27 cellular contexts compared by ENCODE assay signal in the genomic region with DNA sequence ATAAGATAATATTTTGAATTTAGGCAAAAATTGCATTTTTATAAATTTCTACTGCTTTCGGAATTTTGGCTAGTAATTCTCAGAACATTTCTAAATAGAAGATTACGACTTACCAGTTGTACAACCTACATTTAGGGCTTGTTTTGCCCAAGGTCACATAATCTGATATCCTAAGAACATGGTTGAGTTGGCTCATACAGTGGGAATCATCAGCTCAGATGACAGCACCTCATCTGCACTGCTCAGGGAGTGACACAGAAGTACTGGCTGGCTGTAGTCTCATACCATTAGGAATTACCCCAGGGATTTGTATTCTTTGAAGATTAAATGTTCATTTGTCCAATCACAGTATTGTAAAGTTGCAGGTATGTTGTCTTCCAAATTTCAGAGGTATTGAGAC.
"Had no signal": no experiment of that assay in that cellular context is flagged by ENCODE, and none has a peak within 500 bp of the region (broad histone marks: within the 10 kb centered on the region; RNA-seq: fewer than 3 reads in every experiment).

No MANE protein-coding gene starts in this region.

- H3K27ac ChIP-seq: colonic mucosa, epithelial cell of prostate, WERI-Rb-1 had no signal

- H3K4me3 ChIP-seq: colonic mucosa had no signal

- H3K4me1 ChIP-seq: colonic mucosa had no signal

- H3K36me3 ChIP-seq: colonic mucosa, WERI-Rb-1 had no signal

- H3K27me3 Mint-ChIP-seq: activated B cell treated with CpG ODN at 0.5 μM for 24 hours; activated CD8-positive, alpha-beta T cell treated with anti-CD3 and anti-CD28 coated beads for 36 hours; activated naive CD8-positive, alpha-beta T cell; activated T-helper 17 cell treated with anti-CD3 and anti-CD28 coated beads, Interleukin-2, amount 50 U/mL, for 72 hours; T-helper 17 cell had no signal

- H3K4me3 Mint-ChIP-seq: activated B cell treated with CpG ODN at 0.5 μM for 24 hours; activated CD8-positive, alpha-beta T cell treated with anti-CD3 and anti-CD28 coated beads for 36 hours; activated naive CD8-positive, alpha-beta T cell; activated T-cell treated with anti-CD3 and anti-CD28 coated beads, Interleukin-2, amount 50 U/mL, for 4 hours; activated T-helper 17 cell treated with anti-CD3 and anti-CD28 coated beads, Interleukin-2, amount 50 U/mL, for 72 hours; T-helper 17 cell; T-helper 2 cell treated with Interferon-gamma antibody and Interleukin-4, amounts not matched to agents 5 μg/mL and 100 μg/mL, for 36 hours had no signal

- ATAC-seq: activated CD4-positive, CD25-positive, alpha-beta regulatory T cell treated with anti-CD3 and anti-CD28 coated beads, Interleukin-2, amount 50 U/mL, for 24 hours; activated CD8-positive, alpha-beta T cell treated with anti-CD3 and anti-CD28 coated beads for 36 hours; activated T-cell treated with anti-CD3 and anti-CD28 coated beads, Interleukin-2, amount 50 U/mL, for 4 hours; activated T-helper 17 cell treated with anti-CD3 and anti-CD28 coated beads, Interleukin-2, amount 50 U/mL, for 72 hours; T-helper 17 cell had no signal

- H3K9me3 ChIP-seq: colonic mucosa had no signal

- DNase-seq: activated B cell treated with CpG ODN at 0.5 μM for 24 hours; activated CD4-positive, alpha-beta T cell treated with anti-CD3 and anti-CD28 coated beads for 48 hours; activated CD4-positive, alpha-beta T cell treated with anti-CD3 and anti-CD28 coated beads, Interleukin-2, amount 50 U/mL, for 1 hour; activated CD4-positive, alpha-beta T cell treated with anti-CD3 and anti-CD28 coated beads, Interleukin-2, amount 50 U/mL, for 48 hours; activated CD8-positive, alpha-beta memory T cell treated with anti-CD3 and anti-CD28 coated beads for 24 hours; activated CD8-positive, alpha-beta T cell treated with anti-CD3 and anti-CD28 coated beads for 36 hours; activated effector memory CD4-positive, alpha-beta T cell treated with Interleukin-2 at 50 U/mL for 16 hours; activated gamma-delta T cell treated with Interleukin-2 at 50 U/mL for 16 hours; activated naive CD4-positive, alpha-beta T cell treated with anti-CD3 and anti-CD28 coated beads, Interleukin-2, amount 50 U/mL, for 16 hours; activated naive CD4-positive, alpha-beta T cell treated with Interleukin-2 at 50 U/mL for 16 hours; activated T-cell treated with anti-CD3 and anti-CD28 coated beads, Interleukin-2, amount 50 U/mL, for 4 hours; amniotic stem cell; anterior cingulate cortex; central memory CD4-positive, alpha-beta T cell; cerebellar nuclear complex; colonic mucosa; effector CD8-positive, alpha-beta T cell; foreskin fibroblast; T-helper 1 cell; T-helper 17 cell; T1000; WERI-Rb-1 had no signal

- H3K4me1 Mint-ChIP-seq: activated B cell treated with CpG ODN at 0.5 μM for 24 hours; activated T-helper 17 cell treated with anti-CD3 and anti-CD28 coated beads, Interleukin-2, amount 50 U/mL, for 72 hours; T-helper 17 cell had no signal

- H3K27me3 ChIP-seq: colonic mucosa had no signal

- H3K27ac Mint-ChIP-seq: activated B cell treated with CpG ODN at 0.5 μM for 24 hours; activated CD8-positive, alpha-beta T cell treated with anti-CD3 and anti-CD28 coated beads for 36 hours; activated naive CD8-positive, alpha-beta T cell; activated T-helper 17 cell treated with anti-CD3 and anti-CD28 coated beads, Interleukin-2, amount 50 U/mL, for 72 hours; T-helper 17 cell; T-helper 2 cell treated with Interferon-gamma antibody and Interleukin-4, amounts not matched to agents 5 μg/mL and 100 μg/mL, for 36 hours had no signal

- H3K36me3 Mint-ChIP-seq: activated naive CD8-positive, alpha-beta T cell had no signal
